9 cellular contexts compared by ENCODE assay signal in the genomic region with DNA sequence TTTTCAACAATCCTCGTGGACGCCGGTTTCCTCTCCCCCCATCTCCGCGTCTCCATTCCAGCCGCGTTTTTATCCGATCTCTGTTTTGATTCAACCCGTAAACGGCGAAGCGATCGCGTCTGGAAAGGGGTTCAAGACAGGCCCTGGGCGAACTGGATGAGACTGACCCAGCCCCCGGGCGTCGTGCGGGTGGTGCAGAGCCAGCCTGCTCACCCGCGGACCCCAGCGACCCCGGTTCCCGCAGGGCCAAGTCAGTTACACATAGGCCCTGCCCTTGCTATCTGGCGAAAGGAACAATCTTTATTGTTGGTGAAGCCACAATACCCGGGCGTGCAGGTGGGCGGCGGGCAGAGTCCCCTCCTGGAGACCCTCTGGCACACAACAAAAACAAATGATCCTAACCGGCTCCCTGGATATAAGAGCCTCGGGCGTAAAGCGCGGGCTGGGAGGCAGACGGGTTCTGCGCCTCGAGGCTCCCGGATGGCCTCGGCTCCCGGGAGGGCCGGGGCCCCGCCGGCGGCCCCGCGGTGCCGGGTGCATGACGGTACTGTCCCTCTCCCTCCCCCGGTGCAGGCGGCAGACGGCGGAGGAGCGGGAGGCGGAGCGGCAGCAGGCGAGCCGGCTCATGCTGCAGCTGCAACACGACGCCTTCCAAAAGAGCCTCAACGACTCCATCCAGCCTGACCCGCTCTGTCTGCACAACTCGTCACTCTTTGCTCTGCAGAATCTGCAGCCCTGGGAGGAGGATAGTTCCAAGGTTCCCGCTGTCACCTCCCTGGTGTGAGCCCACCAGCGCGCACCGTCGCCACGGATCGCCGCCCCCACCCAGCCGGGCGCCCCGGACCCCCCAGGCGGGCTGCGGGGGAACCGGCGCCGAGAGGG. TPM values are rescaled to one million over a fixed set of nuclear protein-coding genes. Genes with fewer than 3 reads are reported as not detected.
DNase-seq lines count a peak whose midpoint lies in the region; ATAC-seq, FAIRE-seq and TF ChIP-seq lines count a peak whose summit lies in the region.
"Had no signal": no experiment of that assay in that cellular context is flagged by ENCODE, and none has a peak within 500 bp of the region (broad histone marks: within the 10 kb centered on the region; RNA-seq: fewer than 3 reads in every experiment).

No MANE protein-coding gene starts in this region.

- no peak overlapping the region for H4K8ac ChIP-seq in H9 (replicated peaks; ENCODE audit: insufficient read length, low read depth, low read length)

- H3K23me2 ChIP-seq in H9 (ENCODE audit: insufficient read length, low read depth, low read length, poor library complexity, severe bottlenecking), result peaks cover 10% of the 10 kb centered on the region

- H3K79me1 ChIP-seq in H9 (ENCODE audit: insufficient read depth, low read depth, low read length, poor library complexity, severe bottlenecking), result no peaks in the 10 kb centered on the region

- H3K9me3 ChIP-seq in CD8-positive, alpha-beta T cell (ENCODE audit: low read length), result no peaks in the 10 kb centered on the region
- H3K9me3 ChIP-seq in H9 (ENCODE audit: control insufficient read depth, low read depth, low read length) (no peaks in the 10 kb centered on the region), mucosa of descending colon (no peaks in the 10 kb centered on the region)

- peaks cover 24% of the 10 kb centered on the region for H3K27me3 ChIP-seq in CD8-positive, alpha-beta T cell (ENCODE audit: insufficient read depth, low read length)
- peaks cover 95% of the 10 kb centered on the region for H3K27me3 ChIP-seq in H9 (ENCODE audit: insufficient read depth, low read length)

- H3K27ac ChIP-seq in CD8-positive, alpha-beta T cell (ENCODE audit: low read depth, low read length), result no peak overlapping the region
- H3K27ac ChIP-seq in H9 (ENCODE audit: insufficient read length, low read depth, low read length), result no peak overlapping the region

- no peak overlapping the region for H4K91ac ChIP-seq in H9 (ENCODE audit: insufficient read length, low read depth, low read length)

- H3K4me3 Mint-ChIP-seq in CD8-positive, alpha-beta T cell, result peak overlapping the region; percentile 45
- H3K4me3 Mint-ChIP-seq in H9, result peak overlapping the region; percentile 44 to 75

- peak overlapping the region; percentile 60 for H3K4me2 ChIP-seq in H9 (ENCODE audit: insufficient read depth, insufficient read length, low read length)

- WGBS in H9 (ENCODE audit: extremely low coverage, insufficient read length, low lambda C conversion rate), result no CpG with 5 or more reads among the region's 78 CpGs

- H2AK5ac ChIP-seq in H9 (ENCODE audit: insufficient read length, low read length), result no peak overlapping the region

- no peak overlapping the region for H3K4ac ChIP-seq in H9 (ENCODE audit: low read depth, low read length)

- H3K4me1 ChIP-seq in CD8-positive, alpha-beta T cell (ENCODE audit: insufficient read depth, low read length), result peaks cover 15% of the 10 kb centered on the region
- H3K4me1 ChIP-seq in H9 (ENCODE audit: insufficient read depth, low read length), result no peaks in the 10 kb centered on the region
- H3K4me1 ChIP-seq in mucosa of descending colon (ENCODE audit: low read depth), result peaks cover 34% of the 10 kb centered on the region

- H2BK20ac ChIP-seq in H9 (ENCODE audit: low read depth, low read length, poor library complexity, severe bottlenecking), result no peak overlapping the region

- CTCF ChIA-PET in CD8-positive, alpha-beta T cell (lab: Charles Lee), result no interaction called here

- H3K36me3 ChIP-seq in CD8-positive, alpha-beta T cell (ENCODE audit: insufficient read depth, low read length), result no peaks in the 10 kb centered on the region
- H3K36me3 ChIP-seq in mucosa of descending colon (ENCODE audit: low read depth), result no peaks in the 10 kb centered on the region

- no peak for DNase-seq in CD8-positive, alpha-beta T cell
- DNase-seq in H9 (peak; percentile 78), astrocyte of the spinal cord (ENCODE audit: low read depth, low spot score) (peak; percentile 33), mucosa of descending colon (no peak), GM19239 (ENCODE audit: insufficient read length, low spot score) (no peak)
- DNase-seq in stimulated activated naive CD4-positive, alpha-beta T cell (lab: John Stamatoyannopoulos, UW), result no peak

- no peak for ATAC-seq in CD8-positive, alpha-beta T cell
- ATAC-seq in mucosa of descending colon (peak; percentile 23), HG02870 (IDR thresholded peaks at IDR 0.05; ENCODE audit: unreplicated experiment) (no peak), GM21576 (IDR thresholded peaks at IDR 0.05; ENCODE audit: unreplicated experiment) (no peak)
- ATAC-seq: K562 had no signal

- H2AFZ ChIP-seq in H9 (ENCODE audit: low read length), result no peak overlapping the region

- no peak overlapping the region for H3K56ac ChIP-seq in H9 (ENCODE audit: insufficient read length, low read depth, low read length)

- H4K5ac ChIP-seq in H9 (ENCODE audit: insufficient read length, low read depth, low read length), result no peak overlapping the region

- H2BK120ac ChIP-seq in H9 (ENCODE audit: low read depth, low read length, poor library complexity, severe bottlenecking), result no peak overlapping the region

- no peaks in the 10 kb centered on the region for H3K9me3 Mint-ChIP-seq in CD8-positive, alpha-beta T cell
- H3K9me3 Mint-ChIP-seq in H9, result peaks cover 5 to 11% of the 10 kb centered on the region in 2 experiments; a peak in 4 of 5 replicates

- H3K27ac Mint-ChIP-seq in CD8-positive, alpha-beta T cell, result no peak overlapping the region
- no peak overlapping the region for H3K27ac Mint-ChIP-seq in H9

- no peak overlapping the region for H2BK5ac ChIP-seq in H9 (ENCODE audit: insufficient read length, low read length)

- no peak overlapping the region for H2BK15ac ChIP-seq in H9 (ENCODE audit: low read depth, low read length)

- TF ChIP-seq CTCF in CD8-positive, alpha-beta T cell (IDR thresholded peaks at IDR 0.05), result no peak
- TF ChIP-seq CTCF in H9 (conservative IDR thresholded peaks at IDR 0.05) (no peak), astrocyte of the spinal cord (IDR thresholded peaks at IDR 0.05; ENCODE audit: low read depth, low read length) (no peak), mucosa of descending colon (IDR thresholded peaks at IDR 0.05) (no peak)

- intact Hi-C loops in CD8-positive, alpha-beta T cell (cut with DNase I, micrococcal nuclease), result no loop called here
- intact Hi-C loops in mucosa of descending colon (cut with DNase I, micrococcal nuclease), result no loop called here

- H3K23ac ChIP-seq in H9 (ENCODE audit: insufficient read length, low read depth, low read length), result no peak overlapping the region

- H4K20me1 ChIP-seq in H9 (ENCODE audit: control insufficient read depth, insufficient read depth, insufficient read length), result no peaks in the 10 kb centered on the region

- POLR2A ChIA-PET in CD8-positive, alpha-beta T cell (lab: Charles Lee), result no interaction called here

- peaks cover 29% of the 10 kb centered on the region for H3K4me1 Mint-ChIP-seq in CD8-positive, alpha-beta T cell (ENCODE audit: low read depth)
- H3K4me1 Mint-ChIP-seq in H9, result peaks cover 17 to 52% of the 10 kb centered on the region in 2 experiments

- no peak overlapping the region for H3K14ac ChIP-seq in H9 (ENCODE audit: insufficient read depth, low read length)

- no peaks in the 10 kb centered on the region for H3K36me3 Mint-ChIP-seq in CD8-positive, alpha-beta T cell
- H3K36me3 Mint-ChIP-seq in H9 (ENCODE audit: insufficient read depth in 1 of 3, low read depth in 3 of 3), result peaks cover 0 to 1% (median 0%) of the 10 kb centered on the region in 3 experiments; a peak in 1 of 7 replicates

- H3K4me3 ChIP-seq in CD8-positive, alpha-beta T cell (ENCODE audit: low read depth, low read length), result no peak overlapping the region
- H3K4me3 ChIP-seq in astrocyte of the spinal cord (ENCODE audit: low read depth, low read length) (no peak overlapping the region), mucosa of descending colon (no peak overlapping the region)
- H3K4me3 ChIP-seq: K562 had no signal

- H3K9ac ChIP-seq in H9 (ENCODE audit: extremely low read depth, insufficient read length, low read length), result no peak overlapping the region

- no peak overlapping the region for H2BK12ac ChIP-seq in H9 (ENCODE audit: insufficient read length, low read depth, low read length)

- no peak overlapping the region for H3K18ac ChIP-seq in H9 (ENCODE audit: insufficient read length, low read depth, low read length)

- in situ Hi-C loops in astrocyte of the spinal cord (cut with HindIII; ENCODE audit: low sequenced_read_pairs), result no loop called here

- H3K79me2 ChIP-seq in H9 (ENCODE audit: insufficient read depth, low read length), result no peaks in the 10 kb centered on the region

- no peak for FAIRE-seq in GM19239 (lab: Jason Lieb, UNC)
- FAIRE-seq: K562 had no signal

- H3K27me3 Mint-ChIP-seq in CD8-positive, alpha-beta T cell (ENCODE audit: low read depth), result peaks cover 52% of the 10 kb centered on the region
- H3K27me3 Mint-ChIP-seq in H9 (ENCODE audit: low read depth), result peaks cover 98% of the 10 kb centered on the region

- no peak overlapping the region for H3T11ph ChIP-seq in H9 (ENCODE audit: low read length)

RNA-seq across cellular contexts. Expression of a gene that starts 2.0 kb away (rescaled TPM):
- total RNA-seq in CD8-positive, alpha-beta T cell, result not detected
- total RNA-seq in H9 (2021), result not detected in 2 replicates
- not detected for total RNA-seq in mucosa of descending colon
- total RNA-seq: K562 had no signal

Comparison
In these comparisons a context has a peak if more than half of its experiments do, and no peak if none do; other contexts are left out.
1. DNase-seq: peak in H9 (single experiment) and astrocyte of the spinal cord (single experiment); none in CD8-positive, alpha-beta T cell (0 of 7), mucosa of descending colon (0 of 3), stimulated activated naive CD4-positive, alpha-beta T cell (0 of 6) and GM19239 (single experiment).